In the genomic region with DNA sequence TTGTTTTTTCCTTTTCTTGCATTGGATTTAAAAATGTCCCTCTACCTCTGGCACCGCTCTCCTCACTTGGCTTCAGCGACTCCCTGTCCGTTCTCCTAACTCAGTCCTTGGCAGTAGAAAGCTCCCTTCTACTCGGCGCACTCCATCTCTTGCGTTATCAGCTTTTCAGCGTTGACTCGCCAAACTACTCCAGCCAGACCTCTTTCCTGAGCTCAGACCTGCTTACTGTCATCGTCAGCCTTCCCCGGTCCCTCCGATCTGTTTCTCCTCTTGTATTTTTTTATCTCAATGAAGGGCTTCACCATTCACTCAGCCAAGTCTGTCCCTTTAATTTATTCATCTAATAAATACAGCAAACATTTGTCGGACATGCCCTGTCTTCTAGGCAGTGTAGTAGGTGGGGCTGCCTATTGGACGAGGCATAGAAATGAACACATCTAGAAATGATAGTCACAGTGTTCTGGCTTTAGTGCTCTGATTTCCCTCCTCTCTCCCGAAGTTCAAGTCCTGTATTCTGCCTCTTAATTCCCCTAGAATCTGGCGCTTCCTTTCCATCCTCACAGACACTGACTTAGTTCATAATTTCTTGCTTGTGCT, we compare ENCODE assay signal across 8 cellular contexts. TPM values are rescaled to one million over a fixed set of nuclear protein-coding genes. Genes with fewer than 3 reads are reported as not detected.
DNase-seq lines count a peak whose midpoint lies in the region; ATAC-seq and TF ChIP-seq lines count a peak whose summit lies in the region.

No MANE protein-coding gene starts in this region.

- peak overlapping the region; percentile 77 for H3K9ac ChIP-seq in OCI-LY3 (ENCODE audit: low read length)
- peak overlapping the region; percentile 56 to 69 for H3K9ac ChIP-seq in duodenal mucosa (ENCODE audit: low read depth in 1 of 2, low read length in 2 of 2)

- H4K20me1 ChIP-seq in OCI-LY3 (ENCODE audit: insufficient read depth, low read length) = no peaks in the 10 kb centered on the region

- no peaks in the 10 kb centered on the region for H3K36me3 ChIP-seq in OCI-LY3 (replicated peaks; ENCODE audit: low read depth, low read length)
- no peaks in the 10 kb centered on the region for H3K36me3 ChIP-seq in duodenal mucosa (ENCODE audit: control insufficient read depth in 1 of 2, insufficient read depth in 2 of 2, low read length in 2 of 2)
- H3K36me3 ChIP-seq in aorta (ENCODE audit: control insufficient read depth in 1 of 2, insufficient read depth in 2 of 2, low read length in 1 of 2) = no peaks in the 10 kb centered on the region

- H3K4me2 ChIP-seq in OCI-LY3 (ENCODE audit: low read length) = peak overlapping the region; percentile 90

- intact Hi-C loops in aorta (cut with DNase I) = loop anchor here in 1 of 2 donors (5.0 kb wide), 1 partner anchor 96 kb away; a partner anchor contains a TSS

- peak; percentile 55 for DNase-seq in medulla oblongata (ENCODE audit: extremely low spot score)
- no peak for DNase-seq in aorta
- no peak for DNase-seq in activated effector memory CD4-positive, alpha-beta T cell treated with Interleukin-2 at 50 U/mL for 16 hours

- peaks cover 11% of the 10 kb centered on the region for H3K4me1 ChIP-seq in OCI-LY3 (ENCODE audit: low read length)
- peaks cover 9 to 10% of the 10 kb centered on the region in 2 donors for H3K4me1 ChIP-seq in duodenal mucosa (ENCODE audit: control insufficient read depth in 1 of 2, insufficient read depth in 2 of 2, low read length in 2 of 2)
- H3K4me1 ChIP-seq in aorta (ENCODE audit: control insufficient read depth in 1 of 2, insufficient read depth in 2 of 2, low read length in 2 of 2) = peaks cover 2 to 6% of the 10 kb centered on the region in 2 donors

- 3 to 4% methylated on average over 15 of the region's 15 CpGs for WGBS in aorta, 2 donors

- ATAC-seq in HG02759 (IDR thresholded peaks at IDR 0.05; ENCODE audit: unreplicated experiment) = peak; percentile 20
- ATAC-seq in aorta (ENCODE audit: low FRiP score) = peak; percentile 75
- no peak for ATAC-seq in GM18519 (IDR thresholded peaks at IDR 0.05; ENCODE audit: low FRiP score, unreplicated experiment)

- no peak for TF ChIP-seq CTCF in OCI-LY3 (IDR thresholded peaks at IDR 0.05; ENCODE audit: low read depth, low read length)

- H3K27ac ChIP-seq in OCI-LY3 (ENCODE audit: low read length) (peak overlapping the region; percentile 78), duodenal mucosa (ENCODE audit: low read depth, low read length) (no peak overlapping the region), aorta (ENCODE audit: low read depth in 1 of 2, low read length in 2 of 2) (peak overlapping the region; percentile 7 to 92)

- H2AFZ ChIP-seq in OCI-LY3 (ENCODE audit: low read depth, low read length) = peak overlapping the region; percentile 40; the same call in 1 of the 2 replicates

- H3K4me3 ChIP-seq in GM08714 (ENCODE audit: low read length) (peak overlapping the region; percentile 91), OCI-LY3 (ENCODE audit: low read length) (peak overlapping the region; percentile 80), duodenal mucosa (ENCODE audit: low read depth in 1 of 2, low read length in 2 of 2) (peak overlapping the region; percentile 85 to 92), aorta (ENCODE audit: low read length in 2 of 2) (peak overlapping the region; percentile 59 to 90)

- no peaks in the 10 kb centered on the region for H3K9me3 ChIP-seq in OCI-LY3 (ENCODE audit: insufficient read depth, low read length)
- no peaks in the 10 kb centered on the region for H3K9me3 ChIP-seq in duodenal mucosa (ENCODE audit: control insufficient read depth in 1 of 2, low read length in 2 of 2)
- no peaks in the 10 kb centered on the region for H3K9me3 ChIP-seq in aorta (ENCODE audit: control insufficient read depth, low read length)

- peaks cover 9% of the 10 kb centered on the region; the same call in 1 of the 2 replicates for H3K79me2 ChIP-seq in OCI-LY3 (ENCODE audit: low read length)

- peaks cover under 1% of the 10 kb centered on the region; the same call in 1 of the 2 replicates for H3K27me3 ChIP-seq in OCI-LY3 (ENCODE audit: low read depth, low read length)
- H3K27me3 ChIP-seq in duodenal mucosa (ENCODE audit: control insufficient read depth in 1 of 2, insufficient read depth in 2 of 2, low read length in 2 of 2) = no peaks in the 10 kb centered on the region
- H3K27me3 ChIP-seq in aorta (ENCODE audit: control insufficient read depth in 1 of 2, insufficient read depth in 2 of 2, low read length in 1 of 2) = no peaks in the 10 kb centered on the region

RNA-seq across cellular contexts. Expression of a gene that starts 0.9 kb away (rescaled TPM):
- total RNA-seq in aorta = 10 to 100 TPM; 29.3 to 51.2 TPM
- 10 to 100 TPM in 1 of 2 donors, 1 to 10 TPM in 1; 7.1 to 41.8 TPM for polyA plus RNA-seq in aorta

RNA-seq across cellular contexts. Expression of a gene that starts 12.5 kb away (rescaled TPM):
- total RNA-seq in aorta = 10 to 100 TPM; 29.0 to 36.3 TPM
- 10 to 100 TPM in 1 of 2 donors, 1 to 10 TPM in 1; 5.5 to 20.7 TPM for polyA plus RNA-seq in aorta

RNA-seq across cellular contexts. Expression of a gene that starts 37.4 kb away (rescaled TPM):
- 10 to 100 TPM in 1 of 2 donors, 1 to 10 TPM in 1; 9.8 to 11.5 TPM for total RNA-seq in aorta
- polyA plus RNA-seq in aorta = 1 to 10 TPM; 1.3 to 5.0 TPM
